In the genomic region with DNA sequence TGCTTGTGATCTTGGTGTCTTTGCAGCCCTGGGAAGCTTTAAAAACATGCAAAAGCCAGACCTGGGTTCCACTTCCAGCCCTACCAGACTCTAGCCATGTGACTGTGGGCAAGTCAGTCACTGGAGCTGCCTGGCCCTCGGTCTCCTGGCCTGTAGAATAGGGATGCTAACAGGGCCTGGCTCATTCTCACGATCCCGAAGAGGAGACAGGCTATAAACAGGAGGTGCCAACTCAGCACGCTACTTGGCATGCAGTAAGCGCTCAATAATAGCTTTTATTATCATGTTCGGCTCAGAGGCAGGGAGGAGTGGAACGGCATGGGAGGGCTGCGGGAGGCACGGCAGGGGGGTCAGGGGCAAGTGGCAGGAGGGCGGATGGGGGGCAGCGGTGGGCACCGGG, we compare ENCODE assay signal across 1 cellular context.
TF ChIP-seq lines count a peak whose summit lies in the region.

No MANE protein-coding gene starts in this region.

TF ChIP-seq in SK-N-SH, 30 proteins besides CTCF, POLR2A, EP300 and RAD21 (continued from another document):
- TF ChIP-seq, protein P1, sequence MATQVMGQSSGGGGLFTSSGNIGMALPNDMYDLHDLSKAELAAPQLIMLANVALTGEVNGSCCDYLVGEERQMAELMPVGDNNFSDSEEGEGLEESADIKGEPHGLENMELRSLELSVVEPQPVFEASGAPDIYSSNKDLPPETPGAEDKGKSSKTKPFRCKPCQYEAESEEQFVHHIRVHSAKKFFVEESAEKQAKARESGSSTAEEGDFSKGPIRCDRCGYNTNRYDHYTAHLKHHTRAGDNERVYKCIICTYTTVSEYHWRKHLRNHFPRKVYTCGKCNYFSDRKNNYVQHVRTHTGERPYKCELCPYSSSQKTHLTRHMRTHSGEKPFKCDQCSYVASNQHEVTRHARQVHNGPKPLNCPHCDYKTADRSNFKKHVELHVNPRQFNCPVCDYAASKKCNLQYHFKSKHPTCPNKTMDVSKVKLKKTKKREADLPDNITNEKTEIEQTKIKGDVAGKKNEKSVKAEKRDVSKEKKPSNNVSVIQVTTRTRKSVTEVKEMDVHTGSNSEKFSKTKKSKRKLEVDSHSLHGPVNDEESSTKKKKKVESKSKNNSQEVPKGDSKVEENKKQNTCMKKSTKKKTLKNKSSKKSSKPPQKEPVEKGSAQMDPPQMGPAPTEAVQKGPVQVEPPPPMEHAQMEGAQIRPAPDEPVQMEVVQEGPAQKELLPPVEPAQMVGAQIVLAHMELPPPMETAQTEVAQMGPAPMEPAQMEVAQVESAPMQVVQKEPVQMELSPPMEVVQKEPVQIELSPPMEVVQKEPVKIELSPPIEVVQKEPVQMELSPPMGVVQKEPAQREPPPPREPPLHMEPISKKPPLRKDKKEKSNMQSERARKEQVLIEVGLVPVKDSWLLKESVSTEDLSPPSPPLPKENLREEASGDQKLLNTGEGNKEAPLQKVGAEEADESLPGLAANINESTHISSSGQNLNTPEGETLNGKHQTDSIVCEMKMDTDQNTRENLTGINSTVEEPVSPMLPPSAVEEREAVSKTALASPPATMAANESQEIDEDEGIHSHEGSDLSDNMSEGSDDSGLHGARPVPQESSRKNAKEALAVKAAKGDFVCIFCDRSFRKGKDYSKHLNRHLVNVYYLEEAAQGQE (IDR thresholded peaks at IDR 0.05; ENCODE audit: low read depth, low read length) = no peak
- no peak for TF ChIP-seq FOXM1 (IDR thresholded peaks at IDR 0.05; ENCODE audit: low read depth)
- no peak for TF ChIP-seq RXRA (IDR thresholded peaks at IDR 0.05; ENCODE audit: borderline replicate concordance, low read depth)
- TF ChIP-seq, protein P2, sequence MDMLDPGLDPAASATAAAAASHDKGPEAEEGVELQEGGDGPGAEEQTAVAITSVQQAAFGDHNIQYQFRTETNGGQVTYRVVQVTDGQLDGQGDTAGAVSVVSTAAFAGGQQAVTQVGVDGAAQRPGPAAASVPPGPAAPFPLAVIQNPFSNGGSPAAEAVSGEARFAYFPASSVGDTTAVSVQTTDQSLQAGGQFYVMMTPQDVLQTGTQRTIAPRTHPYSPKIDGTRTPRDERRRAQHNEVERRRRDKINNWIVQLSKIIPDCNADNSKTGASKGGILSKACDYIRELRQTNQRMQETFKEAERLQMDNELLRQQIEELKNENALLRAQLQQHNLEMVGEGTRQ (IDR thresholded peaks at IDR 0.05; ENCODE audit: borderline replicate concordance, low read depth, low read length) = no peak
- no peak for TF ChIP-seq GATA2 (CRISPR knock-in tag; IDR thresholded peaks at IDR 0.05)
- TF ChIP-seq SMC3 (IDR thresholded peaks at IDR 0.05; ENCODE audit: low read depth, low read length) = no peak
- TF ChIP-seq TEAD4 (IDR thresholded peaks at IDR 0.05; ENCODE audit: borderline replicate concordance, insufficient read depth) = no peak
- no peak for TF ChIP-seq CHD2 (IDR thresholded peaks at IDR 0.05; ENCODE audit: low read length, partially characterized antibody)
- no peak for TF ChIP-seq POLR2AphosphoS5 (IDR thresholded peaks at IDR 0.05; ENCODE audit: low read depth, low read length)
- TF ChIP-seq TAF1 (IDR thresholded peaks at IDR 0.05; ENCODE audit: borderline replicate concordance, low read depth, low read length) = no peak
- TF ChIP-seq RCOR1 (IDR thresholded peaks at IDR 0.05; ENCODE audit: low read length) = no peak
- TF ChIP-seq, protein P3, sequence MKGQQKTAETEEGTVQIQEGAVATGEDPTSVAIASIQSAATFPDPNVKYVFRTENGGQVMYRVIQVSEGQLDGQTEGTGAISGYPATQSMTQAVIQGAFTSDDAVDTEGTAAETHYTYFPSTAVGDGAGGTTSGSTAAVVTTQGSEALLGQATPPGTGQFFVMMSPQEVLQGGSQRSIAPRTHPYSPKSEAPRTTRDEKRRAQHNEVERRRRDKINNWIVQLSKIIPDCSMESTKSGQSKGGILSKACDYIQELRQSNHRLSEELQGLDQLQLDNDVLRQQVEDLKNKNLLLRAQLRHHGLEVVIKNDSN (IDR thresholded peaks at IDR 0.05; ENCODE audit: borderline replicate concordance, low read depth) = no peak
- no peak for TF ChIP-seq FOXJ3 (CRISPR knock-in tag; IDR thresholded peaks at IDR 0.05)
- TF ChIP-seq NFIC (IDR thresholded peaks at IDR 0.05; ENCODE audit: borderline replicate concordance) = no peak
- TF ChIP-seq, protein P4, sequence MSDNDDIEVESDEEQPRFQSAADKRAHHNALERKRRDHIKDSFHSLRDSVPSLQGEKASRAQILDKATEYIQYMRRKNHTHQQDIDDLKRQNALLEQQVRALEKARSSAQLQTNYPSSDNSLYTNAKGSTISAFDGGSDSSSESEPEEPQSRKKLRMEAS (IDR thresholded peaks at IDR 0.05; ENCODE audit: low read depth) = no peak
- no peak for TF ChIP-seq JUND (IDR thresholded peaks at IDR 0.05)
